ENCODE assay signal across 1 cellular context in genomic region chr19:45873219-45873772, GRCh38.
TF ChIP-seq lines count a peak whose summit lies in the region.

No MANE protein-coding gene starts in this region.

TF ChIP-seq in WTC11, 78 proteins besides CTCF, POLR2A, EP300 and RAD21 (continued from another document):
- TF ChIP-seq ATF2 (CRISPR knock-in tag; IDR thresholded peaks at IDR 0.05; ENCODE audit: borderline replicate concordance, low read depth) (no peak), TEAD1 (CRISPR knock-in tag; IDR thresholded peaks at IDR 0.05) (no peak), ATF6 (CRISPR knock-in tag; IDR thresholded peaks at IDR 0.05) (no peak)
